ENCODE assay signal across 30 cellular contexts in genomic region chr1:189158155-189158554, GRCh38.
"Had no signal": no experiment of that assay in that cellular context is flagged by ENCODE, and none has a peak within 500 bp of the region (broad histone marks: within the 10 kb centered on the region; RNA-seq: fewer than 3 reads in every experiment).

No MANE protein-coding gene starts in this region.

- H3K4me1 ChIP-seq: adrenal gland, body of pancreas, breast epithelium, SJCRH30 had no signal

- ATAC-seq: activated CD4-positive, alpha-beta T cell treated with anti-CD3 and anti-CD28 coated beads for 36 hours; activated CD4-positive, CD25-positive, alpha-beta regulatory T cell treated with anti-CD3 and anti-CD28 coated beads, Interleukin-2, amount 50 U/mL, for 24 hours; activated naive CD4-positive, alpha-beta T cell treated with anti-CD3 and anti-CD28 coated beads, Interleukin-2, amount 50 U/mL, for 72 hours; activated T-cell treated with anti-CD3 and anti-CD28 coated beads, Interleukin-2, amount 50 U/mL, for 4 hours; body of pancreas; Panc1; WTC11 had no signal

- H3K27ac ChIP-seq: adrenal gland, body of pancreas, breast epithelium, SJCRH30, SK-N-MC had no signal

- DNase-seq: activated CD4-positive, alpha-beta memory T cell treated with anti-CD3 and anti-CD28 coated beads for 36 hours; activated CD4-positive, alpha-beta T cell treated with anti-CD3 and anti-CD28 coated beads for 36 hours; activated CD4-positive, alpha-beta T cell treated with anti-CD3 and anti-CD28 coated beads, Interleukin-2, amount 10 ng/mL, durations not matched to agents 7 days and 5 days; activated CD8-positive, alpha-beta memory T cell treated with anti-CD3 and anti-CD28 coated beads, Interleukin-2, amount 50 U/mL, for 4 hours; activated gamma-delta T cell treated with Interleukin-2 at 50 U/mL for 16 hours; activated naive CD4-positive, alpha-beta T cell treated with anti-CD3 and anti-CD28 coated beads for 36 hours; activated T-cell treated with anti-CD3 and anti-CD28 coated beads for 4 hours; activated T-cell treated with anti-CD3 and anti-CD28 coated beads, Interleukin-2, amount 50 U/mL, for 4 hours; adrenal gland; body of pancreas; Kasumi-1; MG63; NCI-H1048; NCI-H1105 treated with DMSO at 0.1 percent for 48 hours; NCI-H1436; NCI-H1694; NCI-H1930; NCI-H345; NCI-H524 treated with DMSO at 0.1 percent for 48 hours; NCI-H748 treated with DMSO at 0.1 percent for 48 hours; SHP77; SJCRH30; T1000 had no signal

- H3K36me3 ChIP-seq: adrenal gland, breast epithelium, MG63, SJCRH30 had no signal

- FAIRE-seq: astrocyte had no signal

- H3K9me3 ChIP-seq: adrenal gland, body of pancreas, breast epithelium, MG63, SJCRH30 had no signal

- H3K27me3 ChIP-seq: adrenal gland, body of pancreas, breast epithelium, MG63, SJCRH30 had no signal

- H3K4me3 ChIP-seq: adrenal gland, body of pancreas, breast epithelium, MG63, SJCRH30, SK-N-MC had no signal
